Comparison of ENCODE assay signal across 26 cellular contexts in the genomic region with DNA sequence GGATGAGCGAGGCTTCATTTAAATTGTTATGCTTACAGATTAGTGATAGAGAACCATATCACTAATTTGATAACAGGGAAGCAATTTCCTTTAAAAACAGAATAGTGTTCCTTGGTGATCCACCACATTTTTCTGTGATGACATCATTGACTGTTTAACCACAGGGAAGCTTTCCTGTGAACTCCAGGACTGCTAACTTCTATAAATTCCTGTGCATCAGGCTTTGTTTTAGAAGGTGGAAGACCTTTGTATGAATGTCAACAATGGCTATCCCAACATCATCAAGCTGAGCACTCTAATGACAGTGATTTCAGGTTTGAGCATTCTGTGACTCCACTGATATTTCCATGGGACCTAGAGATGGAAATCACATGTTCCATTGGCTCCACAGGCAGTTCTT.
DNase-seq lines count a peak whose midpoint lies in the region; FAIRE-seq and TF ChIP-seq lines count a peak whose summit lies in the region.
"Had no signal": no experiment of that assay in that cellular context is flagged by ENCODE, and none has a peak within 500 bp of the region (broad histone marks: within the 10 kb centered on the region; RNA-seq: fewer than 3 reads in every experiment).

No MANE protein-coding gene starts in this region.

- H3K56ac ChIP-seq in mesendoderm (ENCODE audit: low read length): no peak overlapping the region

- H3K79me2 ChIP-seq in mesendoderm (ENCODE audit: control insufficient read depth, insufficient read depth, low read length): no peaks in the 10 kb centered on the region

- TF ChIP-seq CTCF in RWPE1 (conservative IDR thresholded peaks at IDR 0.05; ENCODE audit: low read depth) (no peak), epithelial cell of proximal tubule (conservative IDR thresholded peaks at IDR 0.05; ENCODE audit: low read depth, low read length) (no peak)

- H2BK120ac ChIP-seq in mesendoderm (ENCODE audit: low read depth, low read length): no peak overlapping the region

- no peak for FAIRE-seq in H54 (lab: Jason Lieb, UNC)
- FAIRE-seq: TTC549 had no signal

- H3K27me3 ChIP-seq in mesendoderm (ENCODE audit: insufficient read depth, low read length, poor library complexity): no peaks in the 10 kb centered on the region
- H3K27me3 ChIP-seq: gastrocnemius medialis, sigmoid colon, tibial nerve had no signal

- no peak overlapping the region for H3K23ac ChIP-seq in mesendoderm (ENCODE audit: low read length)

- no peak overlapping the region for H3K4me2 ChIP-seq in mesendoderm (ENCODE audit: low read length)
- H3K4me2 ChIP-seq: SK-N-SH had no signal

- H3K27ac ChIP-seq in RWPE1 (no peak overlapping the region), mesendoderm (ENCODE audit: low read depth, low read length) (no peak overlapping the region)
- H3K27ac ChIP-seq: C4-2B, gastrocnemius medialis, sigmoid colon, tibial nerve had no signal

- no peak for TF ChIP-seq POLR2A in H54 (IDR thresholded peaks at IDR 0.05; ENCODE audit: low read depth, low read length)

- H4K8ac ChIP-seq in mesendoderm (ENCODE audit: low read depth, low read length): no peak overlapping the region

- H3K79me1 ChIP-seq in mesendoderm (ENCODE audit: low read length): no peaks in the 10 kb centered on the region

- H3K4ac ChIP-seq in mesendoderm (ENCODE audit: low read depth, low read length): no peak overlapping the region

- no peak overlapping the region for H2AK5ac ChIP-seq in mesendoderm (ENCODE audit: low read length)

- H3K18ac ChIP-seq in mesendoderm (ENCODE audit: low read length): no peak overlapping the region

- H3K4me3 ChIP-seq in epithelial cell of proximal tubule (ENCODE audit: low read depth, low read length): no peak overlapping the region
- H3K4me3 ChIP-seq in mesendoderm (ENCODE audit: low read length): no peak overlapping the region
- H3K4me3 ChIP-seq: gastrocnemius medialis, sigmoid colon, tibial nerve had no signal

- H3K36me3 ChIP-seq in mesendoderm (ENCODE audit: control insufficient read depth, insufficient read depth, low read length): no peaks in the 10 kb centered on the region
- H3K36me3 ChIP-seq: gastrocnemius medialis, sigmoid colon, tibial nerve had no signal

- H3K9ac ChIP-seq in mesendoderm (ENCODE audit: low read length): no peak overlapping the region
- H3K9ac ChIP-seq: SK-N-SH had no signal

- CTCF ChIA-PET in RWPE1 (lab: Yijun Ruan, JAX): no interaction called here

- H2BK15ac ChIP-seq in mesendoderm (replicated peaks; ENCODE audit: low read depth): no peak overlapping the region

- POLR2A ChIA-PET in RWPE1 (lab: Yijun Ruan, JAX; ENCODE audit: low non-redundant PET): no interaction called here

- WGBS in mesendoderm (ENCODE audit: extremely low coverage, insufficient coverage, low lambda C conversion rate): no CpG with 5 or more reads among the region's 1 CpG

- peaks cover 6% of the 10 kb centered on the region for H3K4me1 ChIP-seq in mesendoderm (ENCODE audit: control insufficient read depth, low read depth, low read length)
- H3K4me1 ChIP-seq: gastrocnemius medialis, sigmoid colon, tibial nerve had no signal

- no peak overlapping the region for H4K5ac ChIP-seq in mesendoderm (ENCODE audit: low read length)

- peak; percentile 2 for DNase-seq in H54 (ENCODE audit: insufficient read length, low spot score)
- peak; percentile 5 for DNase-seq in RWPE1 (ENCODE audit: low spot score)
- DNase-seq in epithelial cell of proximal tubule (ENCODE audit: low read depth): peak; percentile 38
- DNase-seq in mesendoderm: peak; percentile 90
- DNase-seq in AG20443 (ENCODE audit: low spot score): no peak
- DNase-seq in ureter (ENCODE audit: low spot score): no peak
- no peak for DNase-seq in NCI-H2107 (lab: John Stamatoyannopoulos, UW)
- no peak for DNase-seq in OCI-M1 (lab: John Stamatoyannopoulos, UW)
- DNase-seq: activated CD4-positive, alpha-beta memory T cell treated with anti-CD3 and anti-CD28 coated beads for 36 hours; activated CD4-positive, alpha-beta T cell treated with anti-CD3 and anti-CD28 coated beads for 1 hour; activated T-cell treated with anti-CD3 and anti-CD28 coated beads, Interleukin-2, amount 50 U/mL, for 72 hours; dermis blood vessel endothelial cell; gastrocnemius medialis; GF-D8; IMR-90; left ventricle myocardium superior; midbrain; naive B cell; NCI-H1092; NCI-H1694; sigmoid colon; SK-N-SH; stimulated activated CD4-positive, alpha-beta T cell treated with anti-CD3 and anti-CD28 coated beads, Interleukin-4, amount 100 ng/mL, for 24 hours had no signal

- no peak overlapping the region for H2BK5ac ChIP-seq in mesendoderm (ENCODE audit: low read length)

Comparison
In these comparisons a context has a peak if more than half of its experiments do, and no peak if none do; other contexts are left out.
1. DNase-seq: peak in H54 (single experiment), RWPE1 (single experiment), epithelial cell of proximal tubule (single experiment) and mesendoderm (single experiment); none in AG20443 (single experiment), ureter (single experiment), NCI-H2107 (single experiment) and OCI-M1 (single experiment).